In genomic region chr13:77697208-77698103, GRCh38 we compare ENCODE assay signal across 8 cellular contexts. TPM values are rescaled to one million over a fixed set of nuclear protein-coding genes. Genes with fewer than 3 reads are reported as not detected.
DNase-seq lines count a peak whose midpoint lies in the region; ATAC-seq and TF ChIP-seq lines count a peak whose summit lies in the region.

TSS of gene SLAIN1 (plus strand) at chr13:77697687. CDS start at chr13:77697914, 227 bp downstream.

- H2AFZ ChIP-seq in osteoblast (ENCODE audit: low read length): peak within 1 kb of the TSS; percentile 22

- H3K9me3 ChIP-seq in osteoblast (ENCODE audit: low read depth, low read length) (no peaks in the 10 kb centered on the region), thymus (ENCODE audit: control insufficient read depth) (no peaks in the 10 kb centered on the region)

- H3K4me1 ChIP-seq in osteoblast (ENCODE audit: insufficient read depth, low read length) (peaks cover 4% of the 10 kb centered on the region), thymus (ENCODE audit: control insufficient read depth, insufficient read depth, low read length) (peaks cover 6% of the 10 kb centered on the region)

- H3K27ac ChIP-seq in osteoblast (ENCODE audit: low read depth, low read length): no peak within 1 kb of the TSS
- H3K27ac ChIP-seq in thymus (ENCODE audit: low read depth): peak within 1 kb of the TSS; percentile 68

- H4K20me1 ChIP-seq in osteoblast (ENCODE audit: insufficient read depth, low read length): no peaks in the 10 kb centered on the region

- H3K4me3 ChIP-seq in osteoblast (ENCODE audit: insufficient read depth, low read length): peak within 1 kb of the TSS; percentile 69
- peak within 1 kb of the TSS; percentile 96 for H3K4me3 ChIP-seq in thymus (ENCODE audit: low read length)

- no peaks in the 10 kb centered on the region for H3K79me2 ChIP-seq in osteoblast (ENCODE audit: insufficient read depth, low read length)

- intact Hi-C loops in head of caudate nucleus (cut with DNase I): loop anchor here (2.0 to 10.0 kb wide), 3 partner anchors 43 to 373 kb away; partner anchors contain the start of gene MYCBP2

- H3K36me3 ChIP-seq in osteoblast (ENCODE audit: insufficient read depth, low read length) (no peaks in the 10 kb centered on the region), thymus (ENCODE audit: control insufficient read depth, insufficient read depth) (no peaks in the 10 kb centered on the region)

- H3K27me3 ChIP-seq in osteoblast (ENCODE audit: insufficient read depth, low read length): peaks cover 44% of the 10 kb centered on the region
- no peaks in the 10 kb centered on the region for H3K27me3 ChIP-seq in thymus (ENCODE audit: control insufficient read depth, insufficient read depth)

- TF ChIP-seq CTCF in osteoblast (IDR thresholded peaks at IDR 0.05; ENCODE audit: extremely low read depth, low read depth, low read length): no peak

- peak; percentile 61 for ATAC-seq in GM21786 (IDR thresholded peaks at IDR 0.05; ENCODE audit: unreplicated experiment)

- H3K4me2 ChIP-seq in osteoblast (ENCODE audit: insufficient read depth, low read length): peak within 1 kb of the TSS; percentile 91

- under 1% methylated on average over 85 of the region's 86 CpGs for WGBS in thymus

- DNase-seq in DMS79 treated with DMSO at 0.1 percent for 48 hours (lab: John Stamatoyannopoulos, UW) (peak; percentile 47), LoVo (ENCODE audit: low spot score) (peak; percentile 45), SIG-M5 treated with dmso at 0.1 percent for 504 hours (lab: John Stamatoyannopoulos, UW; ENCODE audit: unreplicated experiment) (peak; percentile 84), activated gamma-delta T cell (lab: John Stamatoyannopoulos, UW) (peak; percentile 77), head of caudate nucleus (peak; percentile 82 to 97 (median 94)), osteoblast (ENCODE audit: insufficient read length, low spot score, missing footprints) (peak; percentile 89)

RNA-seq across cellular contexts. Expression of gene SLAIN1, which starts in this region (rescaled TPM):
- total RNA-seq in osteoblast: not detected in 2 replicates
- polyA plus RNA-seq in thymus: 16.3 TPM

Comparison
In these comparisons a context has a peak if more than half of its experiments do, and no peak if none do; other contexts are left out.
1. Peak in DNase-seq, H3K4me3 ChIP-seq and H3K4me2 ChIP-seq in osteoblast; RNA of the gene not detected or under 1 TPM.